21 cellular contexts compared by ENCODE assay signal in the genomic region with DNA sequence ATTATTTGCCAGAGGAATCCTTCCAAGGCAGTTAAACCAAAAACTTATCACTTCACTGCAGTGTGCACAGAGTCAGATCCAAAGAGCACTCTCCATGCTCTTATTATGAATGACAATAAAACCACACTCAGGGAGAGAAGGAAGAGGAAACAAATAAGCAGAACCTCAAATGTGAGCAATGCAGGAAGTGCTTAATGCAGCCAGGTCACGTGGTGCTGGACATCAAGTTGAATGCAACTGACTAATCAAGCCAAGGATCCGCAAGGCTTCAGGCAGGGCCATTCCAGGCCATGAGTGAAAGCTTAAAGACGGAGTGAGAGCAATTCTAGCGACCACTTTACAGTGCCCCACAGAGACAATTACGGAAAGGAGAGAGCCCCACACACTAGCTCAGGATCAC.
DNase-seq lines count a peak whose midpoint lies in the region; ATAC-seq and TF ChIP-seq lines count a peak whose summit lies in the region.
"Had no signal": no experiment of that assay in that cellular context is flagged by ENCODE, and none has a peak within 500 bp of the region (broad histone marks: within the 10 kb centered on the region; RNA-seq: fewer than 3 reads in every experiment).

No MANE protein-coding gene starts in this region.

- DNase-seq in CD1c-positive myeloid dendritic cell (ENCODE audit: extremely low spot score) (peak; percentile 3), HFF-Myc (ENCODE audit: extremely low read depth, low read depth) (peak; percentile 2), RPMI7951 (ENCODE audit: low read depth) (peak; percentile 23), epithelial cell of prostate (ENCODE audit: low read depth, low spot score) (peak; percentile 27), NCI-H2196 treated with DMSO at 0.1 percent for 48 hours (lab: John Stamatoyannopoulos, UW; ENCODE audit: unreplicated experiment) (no peak), left cardiac atrium (no peak)
- DNase-seq: activated CD4-positive, alpha-beta memory T cell treated with anti-CD3 and anti-CD28 coated beads for 36 hours; activated naive CD4-positive, alpha-beta T cell treated with anti-CD3 and anti-CD28 coated beads, Interleukin-2, amount 50 U/mL, for 16 hours; activated T-cell treated with anti-CD3 and anti-CD28 coated beads, Interleukin-2, amount 50 U/mL, for 24 hours; colonic mucosa; COR-L47; hypothalamus; kidney glomerular epithelial cell; mesendoderm; natural killer cell; NCI-H526; PC-9; stimulated activated CD4-positive, alpha-beta T cell treated with anti-CD3 and anti-CD28 coated beads, Interleukin-2, amount 100 ng/mL, for 24 hours; upper lobe of left lung had no signal

- intact Hi-C loops in left cardiac atrium (cut with DNase I) = no loop called here

- ATAC-seq in HG02678 (IDR thresholded peaks at IDR 0.05; ENCODE audit: unreplicated experiment) (no peak), left cardiac atrium (no peak)
- ATAC-seq in activated T-helper 17 cell treated with anti-CD3 and anti-CD28 coated beads, Interleukin-2, amount 50 U/mL, for 72 hours (replicated peaks) = no peak
- ATAC-seq: natural killer cell had no signal

- H3K27ac Mint-ChIP-seq in activated T-helper 17 cell treated with anti-CD3 and anti-CD28 coated beads, Interleukin-2, amount 50 U/mL, for 72 hours = no peak overlapping the region
- H3K27ac Mint-ChIP-seq: activated CD4-positive, alpha-beta memory T cell treated with anti-CD3 and anti-CD28 coated beads for 36 hours; activated T-cell treated with anti-CD3 and anti-CD28 coated beads, Interleukin-2, amount 50 U/mL, for 24 hours; natural killer cell had no signal

- no peak overlapping the region for H3K27ac ChIP-seq in epithelial cell of prostate
- H3K27ac ChIP-seq: colonic mucosa, PC-9, upper lobe of left lung had no signal

- no peaks in the 10 kb centered on the region for H3K36me3 Mint-ChIP-seq in activated T-helper 17 cell treated with anti-CD3 and anti-CD28 coated beads, Interleukin-2, amount 50 U/mL, for 72 hours (ENCODE audit: low read depth)
- H3K36me3 Mint-ChIP-seq: activated CD4-positive, alpha-beta memory T cell treated with anti-CD3 and anti-CD28 coated beads for 36 hours; natural killer cell had no signal

- no peaks in the 10 kb centered on the region for H3K4me1 Mint-ChIP-seq in activated T-helper 17 cell treated with anti-CD3 and anti-CD28 coated beads, Interleukin-2, amount 50 U/mL, for 72 hours
- H3K4me1 Mint-ChIP-seq: natural killer cell had no signal

- peaks cover 3% of the 10 kb centered on the region for H3K27me3 Mint-ChIP-seq in activated T-helper 17 cell treated with anti-CD3 and anti-CD28 coated beads, Interleukin-2, amount 50 U/mL, for 72 hours
- H3K27me3 Mint-ChIP-seq: activated CD4-positive, alpha-beta memory T cell treated with anti-CD3 and anti-CD28 coated beads for 36 hours had no signal

- no peak for TF ChIP-seq CTCF in HFF-Myc (IDR thresholded peaks at IDR 0.05; ENCODE audit: low read depth, low read length, missing control alignments)

- no peak overlapping the region for H3K4me3 Mint-ChIP-seq in activated T-helper 17 cell treated with anti-CD3 and anti-CD28 coated beads, Interleukin-2, amount 50 U/mL, for 72 hours
- H3K4me3 Mint-ChIP-seq: activated CD4-positive, alpha-beta memory T cell treated with anti-CD3 and anti-CD28 coated beads for 36 hours; activated T-cell treated with anti-CD3 and anti-CD28 coated beads, Interleukin-2, amount 50 U/mL, for 24 hours; natural killer cell had no signal

- H3K4me3 ChIP-seq in HFF-Myc (replicated peaks; ENCODE audit: low read depth, low read length) = no peak overlapping the region
- H3K4me3 ChIP-seq: colonic mucosa, PC-9, upper lobe of left lung had no signal

- H3K9me3 Mint-ChIP-seq in activated T-helper 17 cell treated with anti-CD3 and anti-CD28 coated beads, Interleukin-2, amount 50 U/mL, for 72 hours = no peaks in the 10 kb centered on the region
- H3K9me3 Mint-ChIP-seq: activated CD4-positive, alpha-beta memory T cell treated with anti-CD3 and anti-CD28 coated beads for 36 hours; activated T-cell treated with anti-CD3 and anti-CD28 coated beads, Interleukin-2, amount 50 U/mL, for 24 hours had no signal

Comparison
In these comparisons a context has a peak if more than half of its experiments do, and no peak if none do; other contexts are left out.
1. DNase-seq: peak in CD1c-positive myeloid dendritic cell (single experiment), HFF-Myc (single experiment), RPMI7951 (single experiment) and epithelial cell of prostate (single experiment); none in NCI-H2196 treated with DMSO at 0.1 percent for 48 hours (single experiment) and left cardiac atrium (single experiment).